Comparison of ENCODE assay signal across 22 cellular contexts in the genomic region with DNA sequence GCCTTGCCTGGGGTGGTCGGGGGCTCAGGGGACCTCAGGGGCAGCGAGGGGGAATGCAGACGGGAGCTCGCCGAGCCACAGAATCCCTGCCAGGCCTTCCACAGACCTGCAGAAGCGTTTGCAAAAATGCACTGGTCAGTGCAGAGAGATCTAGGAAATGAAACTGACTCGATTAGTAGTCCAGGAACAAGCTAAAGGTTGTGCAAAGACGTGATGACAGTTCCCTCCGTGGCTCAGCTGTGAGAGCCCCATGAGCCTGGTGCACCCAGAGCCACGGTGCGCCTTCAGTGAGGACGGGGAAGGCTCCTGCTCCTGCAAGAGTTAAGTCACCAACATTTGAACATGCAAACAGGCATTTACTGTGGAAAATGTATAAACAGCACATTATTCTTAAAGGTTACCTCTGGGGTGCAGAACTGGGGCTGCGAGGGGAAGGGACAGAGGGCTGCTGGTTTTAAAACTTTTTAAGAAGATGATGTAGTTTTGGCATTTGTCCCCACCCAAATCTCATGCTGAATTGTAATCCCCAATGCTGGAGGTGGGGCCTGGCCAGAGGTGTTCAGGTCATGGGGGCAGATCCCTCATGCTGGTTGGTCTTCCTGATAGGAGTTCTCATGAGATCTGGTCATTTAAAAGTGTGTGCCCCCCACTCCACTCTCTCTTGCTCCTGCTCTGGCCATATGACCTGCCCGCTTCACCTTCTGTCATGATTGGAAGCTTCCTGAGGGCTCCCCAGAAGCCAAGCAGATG.
DNase-seq lines count a peak whose midpoint lies in the region; ATAC-seq and TF ChIP-seq lines count a peak whose summit lies in the region.
"Had no signal": no experiment of that assay in that cellular context is flagged by ENCODE, and none has a peak within 500 bp of the region (broad histone marks: within the 10 kb centered on the region; RNA-seq: fewer than 3 reads in every experiment).

No MANE protein-coding gene starts in this region.

- TF ChIP-seq CTCF in left ventricle myocardium inferior (IDR thresholded peaks at IDR 0.05; ENCODE audit: borderline replicate concordance), result no peak
- TF ChIP-seq CTCF in coronary artery (IDR thresholded peaks at IDR 0.05), result no peak
- no peak for TF ChIP-seq CTCF in A673 (conservative IDR thresholded peaks at IDR 0.05; ENCODE audit: low read depth, low read length)

- H3K27me3 ChIP-seq in left ventricle myocardium inferior (ENCODE audit: low read depth) (no peaks in the 10 kb centered on the region), A673 (replicated peaks; ENCODE audit: insufficient read depth, low read depth, low read length, poor library complexity) (no peaks in the 10 kb centered on the region)
- H3K27me3 ChIP-seq: cardiac muscle cell, SJCRH30 had no signal

- ATAC-seq in left ventricle myocardium superior (no peak), GM18907 (IDR thresholded peaks at IDR 0.05; ENCODE audit: unreplicated experiment) (no peak)
- ATAC-seq: naive thymus-derived CD8-positive, alpha-beta T cell had no signal

- DNase-seq in left ventricle myocardium superior, result peak; percentile 14
- DNase-seq in left ventricle myocardium inferior, result no peak
- peak; percentile 47 for DNase-seq in coronary artery (ENCODE audit: low spot score)
- peak; percentile 58 for DNase-seq in posterior vena cava (ENCODE audit: low spot score)
- no peak for DNase-seq in A673 (ENCODE audit: low spot score)
- no peak for DNase-seq in NCI-H82 treated with DMSO at 0.1 percent for 48 hours (lab: John Stamatoyannopoulos, UW; ENCODE audit: unreplicated experiment)
- DNase-seq: activated CD4-positive, alpha-beta T cell treated with anti-CD3 and anti-CD28 coated beads for 48 hours; amniotic stem cell; CD4-positive, alpha-beta T cell; foreskin fibroblast; GDM1; hippocampal formation; NCI-H1436 treated with DMSO at 0.1 percent for 48 hours; NCI-H2171 treated with DMSO at 0.1 percent for 48 hours; NCI-H69; SJCRH30; stimulated activated CD4-positive, alpha-beta T cell treated with anti-CD3 and anti-CD28 coated beads, Interleukin-4, amount 100 ng/mL, for 4 hours had no signal

- peaks cover 20% of the 10 kb centered on the region for H3K4me1 ChIP-seq in left ventricle myocardium inferior
- H3K4me1 ChIP-seq in A673 (ENCODE audit: insufficient read depth, low read length, poor library complexity, severe bottlenecking), result no peaks in the 10 kb centered on the region
- H3K4me1 ChIP-seq: prostate gland, SJCRH30 had no signal

- H3K4me3 ChIP-seq in left ventricle myocardium inferior, result no peak overlapping the region
- no peak overlapping the region for H3K4me3 ChIP-seq in coronary artery
- no peak overlapping the region for H3K4me3 ChIP-seq in A673 (ENCODE audit: low read depth, low read length, poor library complexity, severe bottlenecking)
- H3K4me3 ChIP-seq: cardiac muscle cell, prostate gland, SJCRH30 had no signal

- H3K36me3 ChIP-seq in left ventricle myocardium inferior (no peaks in the 10 kb centered on the region), A673 (ENCODE audit: insufficient read depth, low read length, poor library complexity, severe bottlenecking) (no peaks in the 10 kb centered on the region)
- H3K36me3 ChIP-seq: cardiac muscle cell, prostate gland, SJCRH30 had no signal

- CTCF ChIA-PET in A673 (lab: Charles Lee), result no interaction called here

- peaks cover 13% of the 10 kb centered on the region for H3K9me3 ChIP-seq in left ventricle myocardium inferior (replicated peaks)
- no peaks in the 10 kb centered on the region for H3K9me3 ChIP-seq in A673 (ENCODE audit: low read depth, low read length, poor library complexity, severe bottlenecking)
- H3K9me3 ChIP-seq: prostate gland, SJCRH30 had no signal

- intact Hi-C loops in left ventricle myocardium superior (cut with micrococcal nuclease), result no loop called here
- intact Hi-C loops in left ventricle myocardium inferior (cut with micrococcal nuclease), result no loop called here
- intact Hi-C loops in posterior vena cava (cut with DNase I), result no loop called here
- intact Hi-C loops in A673 (cut with micrococcal nuclease; ENCODE audit: unreplicated experiment), result no loop called here

- H3K27ac ChIP-seq in left ventricle myocardium inferior (replicated peaks), result no peak overlapping the region
- H3K27ac ChIP-seq in coronary artery, result no peak overlapping the region
- H3K27ac ChIP-seq in A673 (ENCODE audit: low read depth, low read length, poor library complexity, severe bottlenecking), result no peak overlapping the region
- H3K27ac ChIP-seq: cardiac muscle cell, HL-60, prostate gland, SJCRH30 had no signal

- no TSS peak for BruUV-seq in A673 (replicated peaks; lab: Mats Ljungman, UMichigan)

- POLR2A ChIA-PET in A673 (lab: Charles Lee; ENCODE audit: low non-redundant PET), result no interaction called here

Comparison
In these comparisons a context has a peak if more than half of its experiments do, and no peak if none do; other contexts are left out.
1. DNase-seq: peak in left ventricle myocardium superior (single experiment), coronary artery (single experiment) and posterior vena cava (single experiment); none in left ventricle myocardium inferior (single experiment), A673 (single experiment) and NCI-H82 treated with DMSO at 0.1 percent for 48 hours (single experiment).